In genomic region chr7:45920543-45921380, GRCh38 we compare ENCODE assay signal across 1 cellular context.
TF ChIP-seq lines count a peak whose summit lies in the region.

TSS of gene IGFBP3 (minus strand) at chr7:45921272. CDS start at chr7:45921140, 132 bp downstream.

TF ChIP-seq in SK-N-SH, 30 proteins besides CTCF, POLR2A, EP300 and RAD21 (continued from another document):
- TF ChIP-seq ZBTB33 (IDR thresholded peaks at IDR 0.05; ENCODE audit: borderline replicate concordance, low read depth) (no peak), MXI1 (IDR thresholded peaks at IDR 0.05; ENCODE audit: low read depth, low read length) (peak; percentile 22; the same call in 1 of the 2 replicates)
